ENCODE assay signal across 1 cellular context in genomic region chr1:156655151-156655903, GRCh38.
A peak's percentile ranks its signal among the peaks of the same experiment; 100 is the strongest.
TF ChIP-seq lines count a peak whose summit lies in the region.

No MANE protein-coding gene starts in this region.

TF ChIP-seq in SK-N-SH, 30 proteins besides CTCF, POLR2A, EP300 and RAD21:
- peak; percentile 30; the same call in 1 of the 2 replicates for TF ChIP-seq GATA2 (CRISPR knock-in tag; IDR thresholded peaks at IDR 0.05)
- no peak for TF ChIP-seq REST (IDR thresholded peaks at IDR 0.05; ENCODE audit: low read depth, low read length)
- TF ChIP-seq NRF1 (IDR thresholded peaks at IDR 0.05; ENCODE audit: low read depth, low read length) = no peak
- TF ChIP-seq RCOR1 (IDR thresholded peaks at IDR 0.05; ENCODE audit: low read length) = peak; percentile 33; the same call in 1 of the 2 replicates
- no peak for TF ChIP-seq MEF2A (IDR thresholded peaks at IDR 0.05; ENCODE audit: borderline replicate concordance, low read depth)
- no peak for TF ChIP-seq GABPA (IDR thresholded peaks at IDR 0.05; ENCODE audit: low read depth)
- no peak for TF ChIP-seq POLR2AphosphoS5 (IDR thresholded peaks at IDR 0.05; ENCODE audit: low read depth, low read length)
- no peak for TF ChIP-seq ELF1 (IDR thresholded peaks at IDR 0.05)
- no peak for TF ChIP-seq USF1 (IDR thresholded peaks at IDR 0.05; ENCODE audit: borderline replicate concordance, low read depth)
- TF ChIP-seq RXRA (IDR thresholded peaks at IDR 0.05; ENCODE audit: borderline replicate concordance, low read depth) = no peak
- no peak for TF ChIP-seq FOXJ3 (CRISPR knock-in tag; IDR thresholded peaks at IDR 0.05)
- TF ChIP-seq CHD2 (IDR thresholded peaks at IDR 0.05; ENCODE audit: low read length, partially characterized antibody) = no peak
- TF ChIP-seq TAF1 (IDR thresholded peaks at IDR 0.05; ENCODE audit: borderline replicate concordance, low read depth, low read length) = no peak
